Comparison of ENCODE assay signal across 14 cellular contexts in genomic region chr1:147549526-147549925, GRCh38. TPM values are rescaled to one million over a fixed set of nuclear protein-coding genes. Genes with fewer than 3 reads are reported as not detected.
DNase-seq lines count a peak whose midpoint lies in the region; ATAC-seq and TF ChIP-seq lines count a peak whose summit lies in the region.
"Had no signal": no experiment of that assay in that cellular context is flagged by ENCODE, and none has a peak within 500 bp of the region (broad histone marks: within the 10 kb centered on the region; RNA-seq: fewer than 3 reads in every experiment).

No MANE protein-coding gene starts in this region.

- peaks cover 2% of the 10 kb centered on the region for H3K36me3 Mint-ChIP-seq in activated CD4-positive, alpha-beta T cell treated with anti-CD3 and anti-CD28 coated beads, Interleukin-2, amount 10 ng/mL, durations not matched to agents 24 days and 14 days (ENCODE audit: low read depth)
- H3K36me3 Mint-ChIP-seq in CD8-positive, alpha-beta T cell = no peaks in the 10 kb centered on the region
- H3K36me3 Mint-ChIP-seq in activated CD4-positive, alpha-beta memory T cell treated with anti-CD3 and anti-CD28 coated beads for 36 hours = no peaks in the 10 kb centered on the region
- peaks cover 5% of the 10 kb centered on the region for H3K36me3 Mint-ChIP-seq in activated naive CD8-positive, alpha-beta T cell treated with anti-CD3 and anti-CD28 coated beads for 36 hours

- H3K4me3 Mint-ChIP-seq in activated CD4-positive, alpha-beta T cell treated with anti-CD3 and anti-CD28 coated beads, Interleukin-2, amount 10 ng/mL, durations not matched to agents 24 days and 14 days = no peak overlapping the region
- H3K4me3 Mint-ChIP-seq in CD8-positive, alpha-beta T cell = no peak overlapping the region
- no peak overlapping the region for H3K4me3 Mint-ChIP-seq in activated CD4-positive, alpha-beta memory T cell treated with anti-CD3 and anti-CD28 coated beads for 36 hours
- no peak overlapping the region for H3K4me3 Mint-ChIP-seq in activated naive CD8-positive, alpha-beta T cell treated with anti-CD3 and anti-CD28 coated beads for 36 hours

- ATAC-seq in CD8-positive, alpha-beta T cell = no peak
- no peak for ATAC-seq in HG02642 (IDR thresholded peaks at IDR 0.05; ENCODE audit: poor library complexity, unreplicated experiment)
- ATAC-seq: HepG2 had no signal

- intact Hi-C loops in activated CD4-positive, alpha-beta T cell treated with anti-CD3 and anti-CD28 coated beads, Interleukin-2, amount 10 ng/mL, durations not matched to agents 24 days and 14 days (cut with micrococcal nuclease) = loop anchor here (1.0 to 10.0 kb wide), 3 partner anchors 10 to 1555 kb away; partner anchors contain the start of gene TXNIP
- intact Hi-C loops in CD8-positive, alpha-beta T cell (cut with DNase I, micrococcal nuclease) = no loop called here
- intact Hi-C loops in activated CD4-positive, alpha-beta memory T cell treated with anti-CD3 and anti-CD28 coated beads for 36 hours (cut with micrococcal nuclease) = loop anchor here (1.0 to 5.0 kb wide), 2 partner anchors 10 to 52 kb away; no protein-coding TSS in a partner anchor

- H3K9me3 ChIP-seq in CD8-positive, alpha-beta T cell (ENCODE audit: low read length) = no peaks in the 10 kb centered on the region

- peaks cover 2% of the 10 kb centered on the region for H3K27me3 Mint-ChIP-seq in activated CD4-positive, alpha-beta T cell treated with anti-CD3 and anti-CD28 coated beads, Interleukin-2, amount 10 ng/mL, durations not matched to agents 24 days and 14 days
- peaks cover 14% of the 10 kb centered on the region for H3K27me3 Mint-ChIP-seq in CD8-positive, alpha-beta T cell (ENCODE audit: low read depth)
- no peaks in the 10 kb centered on the region for H3K27me3 Mint-ChIP-seq in activated CD4-positive, alpha-beta memory T cell treated with anti-CD3 and anti-CD28 coated beads for 36 hours
- H3K27me3 Mint-ChIP-seq in activated naive CD8-positive, alpha-beta T cell treated with anti-CD3 and anti-CD28 coated beads for 36 hours = no peaks in the 10 kb centered on the region

- peak overlapping the region; percentile 60 for H3K27ac Mint-ChIP-seq in activated CD4-positive, alpha-beta T cell treated with anti-CD3 and anti-CD28 coated beads, Interleukin-2, amount 10 ng/mL, durations not matched to agents 24 days and 14 days
- H3K27ac Mint-ChIP-seq in CD8-positive, alpha-beta T cell = peak overlapping the region; percentile 16
- peak overlapping the region; percentile 6 for H3K27ac Mint-ChIP-seq in activated CD4-positive, alpha-beta memory T cell treated with anti-CD3 and anti-CD28 coated beads for 36 hours
- peak overlapping the region; percentile 63 for H3K27ac Mint-ChIP-seq in activated naive CD8-positive, alpha-beta T cell treated with anti-CD3 and anti-CD28 coated beads for 36 hours

- H3K27ac ChIP-seq in CD8-positive, alpha-beta T cell (ENCODE audit: low read depth, low read length) = no peak overlapping the region

- H3K36me3 ChIP-seq in CD8-positive, alpha-beta T cell (ENCODE audit: insufficient read depth, low read length) = no peaks in the 10 kb centered on the region

- peak; percentile 64 for DNase-seq in activated CD4-positive, alpha-beta T cell treated with anti-CD3 and anti-CD28 coated beads, Interleukin-2, amount 10 ng/mL, durations not matched to agents 24 days and 14 days
- DNase-seq in activated CD4-positive, alpha-beta T cell treated with anti-CD3 and anti-CD28 coated beads, Interleukin-2, amount 50 U/mL, for 4 hours = no peak
- peak in 1 of 7 experiments; percentile 24 for DNase-seq in CD8-positive, alpha-beta T cell
- peak; percentile 53 for DNase-seq in activated CD4-positive, alpha-beta memory T cell treated with anti-CD3 and anti-CD28 coated beads for 36 hours
- no peak for DNase-seq in activated naive CD8-positive, alpha-beta T cell treated with anti-CD3 and anti-CD28 coated beads for 36 hours
- DNase-seq in COLO829 (ENCODE audit: low spot score) (no peak), GM10248 (ENCODE audit: extremely low spot score) (no peak)
- DNase-seq: C1 segment of cervical spinal cord, Caco-2, H7, NCI-H187 treated with DMSO at 0.1 percent for 48 hours, NCI-H510A treated with DMSO at 0.1 percent for 48 hours had no signal

- peaks cover 24% of the 10 kb centered on the region for H3K4me1 ChIP-seq in CD8-positive, alpha-beta T cell (ENCODE audit: insufficient read depth, low read length)
- H3K4me1 ChIP-seq: Caco-2 had no signal

- POLR2A ChIA-PET in CD8-positive, alpha-beta T cell (lab: Charles Lee) = interaction anchor here (2.0 to 3.0 kb wide), 2 partner anchors 9 to 49 kb away, joined by 7 to 10 read pairs; partner anchors contain the start of gene BCL9
- POLR2A ChIA-PET in activated CD4-positive, alpha-beta memory T cell treated with anti-CD3 and anti-CD28 coated beads for 36 hours (lab: Charles Lee) = interaction anchor here (0.7 to 1.2 kb wide), 3 partner anchors 10 to 93 kb away, joined by 4 to 5 read pairs (median 4); no protein-coding TSS in a partner anchor
- POLR2A ChIA-PET in GM10248 (lab: Yijun Ruan, JAX) = interaction anchor here (0.6 kb wide), 1 partner anchor 13 kb away, joined by 5 read pairs; no protein-coding TSS in a partner anchor

- no peak overlapping the region for H3K4me3 ChIP-seq in CD8-positive, alpha-beta T cell (ENCODE audit: low read depth, low read length)

- TF ChIP-seq CTCF in CD8-positive, alpha-beta T cell (IDR thresholded peaks at IDR 0.05) = no peak
- no peak for TF ChIP-seq CTCF in GM10248 (IDR thresholded peaks at IDR 0.05; ENCODE audit: control extremely low read depth, extremely low read depth, low read depth, missing control alignments)

- peaks cover 3% of the 10 kb centered on the region for H3K9me3 Mint-ChIP-seq in activated CD4-positive, alpha-beta T cell treated with anti-CD3 and anti-CD28 coated beads, Interleukin-2, amount 10 ng/mL, durations not matched to agents 24 days and 14 days
- no peaks in the 10 kb centered on the region for H3K9me3 Mint-ChIP-seq in CD8-positive, alpha-beta T cell
- no peaks in the 10 kb centered on the region for H3K9me3 Mint-ChIP-seq in activated CD4-positive, alpha-beta memory T cell treated with anti-CD3 and anti-CD28 coated beads for 36 hours
- peaks cover 2% of the 10 kb centered on the region for H3K9me3 Mint-ChIP-seq in activated naive CD8-positive, alpha-beta T cell treated with anti-CD3 and anti-CD28 coated beads for 36 hours

- no peaks in the 10 kb centered on the region for H3K27me3 ChIP-seq in CD8-positive, alpha-beta T cell (ENCODE audit: insufficient read depth, low read length)

- CTCF ChIA-PET in CD8-positive, alpha-beta T cell (lab: Charles Lee) = interaction anchor here (0.8 to 1.6 kb wide), 4 partner anchors 13 to 93 kb away, joined by 3 to 6 read pairs (median 4); no protein-coding TSS in a partner anchor
- CTCF ChIA-PET in activated CD4-positive, alpha-beta memory T cell treated with anti-CD3 and anti-CD28 coated beads for 36 hours (lab: Charles Lee) = interaction anchor here (0.9 to 1.7 kb wide), 5 partner anchors 32 to 343 kb away, joined by 3 to 5 read pairs (median 4); no protein-coding TSS in a partner anchor
- CTCF ChIA-PET in GM10248 (lab: Yijun Ruan, JAX) = interaction anchor here (1.1 to 1.3 kb wide), 3 partner anchors 10 to 308 kb away, joined by 3 to 4 read pairs (median 4); no protein-coding TSS in a partner anchor

- peaks cover 32% of the 10 kb centered on the region for H3K4me1 Mint-ChIP-seq in activated CD4-positive, alpha-beta T cell treated with anti-CD3 and anti-CD28 coated beads, Interleukin-2, amount 10 ng/mL, durations not matched to agents 24 days and 14 days
- peaks cover 41% of the 10 kb centered on the region for H3K4me1 Mint-ChIP-seq in CD8-positive, alpha-beta T cell (ENCODE audit: low read depth)
- H3K4me1 Mint-ChIP-seq in activated CD4-positive, alpha-beta memory T cell treated with anti-CD3 and anti-CD28 coated beads for 36 hours (ENCODE audit: low read depth) = peaks cover 44% of the 10 kb centered on the region
- H3K4me1 Mint-ChIP-seq in activated naive CD8-positive, alpha-beta T cell treated with anti-CD3 and anti-CD28 coated beads for 36 hours = peaks cover 53% of the 10 kb centered on the region

RNA-seq across cellular contexts. Expression of gene BCL9, which starts 8.2 kb away (rescaled TPM):
- total RNA-seq in activated CD4-positive, alpha-beta T cell treated with anti-CD3 and anti-CD28 coated beads, Interleukin-2, amount 10 ng/mL, durations not matched to agents 24 days and 14 days = 30.8 and 33.3 TPM in 2 replicates
- 10 to 100 TPM in 1 of 2 experiments, 1 to 10 TPM in 1; 7.8 to 10.2 TPM for total RNA-seq in CD8-positive, alpha-beta T cell
- total RNA-seq in activated CD4-positive, alpha-beta memory T cell treated with anti-CD3 and anti-CD28 coated beads for 36 hours = 10 to 100 TPM; 28.0 to 29.4 TPM
- 10 to 100 TPM; 32.2 to 32.8 TPM for total RNA-seq in activated naive CD8-positive, alpha-beta T cell treated with anti-CD3 and anti-CD28 coated beads for 36 hours

Comparison
In these comparisons a context has a peak if more than half of its experiments do, and no peak if none do; other contexts are left out.
1. DNase-seq: peak in activated CD4-positive, alpha-beta T cell treated with anti-CD3 and anti-CD28 coated beads, Interleukin-2, amount 10 ng/mL, durations not matched to agents 24 days and 14 days (single experiment) and activated CD4-positive, alpha-beta memory T cell treated with anti-CD3 and anti-CD28 coated beads for 36 hours (single experiment); none in activated CD4-positive, alpha-beta T cell treated with anti-CD3 and anti-CD28 coated beads, Interleukin-2, amount 50 U/mL, for 4 hours (0 of 2), activated naive CD8-positive, alpha-beta T cell treated with anti-CD3 and anti-CD28 coated beads for 36 hours (single experiment), COLO829 (single experiment) and GM10248 (single experiment).
2. H3K27ac Mint-ChIP-seq: peak in every context shown above with its lines; median percentile 63 in activated naive CD8-positive, alpha-beta T cell treated with anti-CD3 and anti-CD28 coated beads for 36 hours; 60 in activated CD4-positive, alpha-beta T cell treated with anti-CD3 and anti-CD28 coated beads, Interleukin-2, amount 10 ng/mL, durations not matched to agents 24 days and 14 days; 16 in CD8-positive, alpha-beta T cell; 6 in activated CD4-positive, alpha-beta memory T cell treated with anti-CD3 and anti-CD28 coated beads for 36 hours.
3. intact Hi-C loops: an anchor here in activated CD4-positive, alpha-beta T cell treated with anti-CD3 and anti-CD28 coated beads, Interleukin-2, amount 10 ng/mL, durations not matched to agents 24 days and 14 days (1.0 to 10.0 kb wide) and activated CD4-positive, alpha-beta memory T cell treated with anti-CD3 and anti-CD28 coated beads for 36 hours (1.0 to 5.0 kb wide); none called in CD8-positive, alpha-beta T cell.